In genomic region chr2:39608690-39609457, GRCh38 we compare ENCODE assay signal across 1 cellular context.
TF ChIP-seq lines count a peak whose summit lies in the region.

No MANE protein-coding gene starts in this region.

TF ChIP-seq in GM23338, 12 proteins besides CTCF, POLR2A, EP300 and RAD21 (continued from another document):
- TF ChIP-seq REST (IDR thresholded peaks at IDR 0.05; ENCODE audit: unreplicated experiment) (no peak), ZNF462 (CRISPR knock-in tag; IDR thresholded peaks at IDR 0.05) (no peak), CREB1 (CRISPR knock-in tag; IDR thresholded peaks at IDR 0.05; ENCODE audit: low read depth) (no peak)
TF ChIP-seq in GM23338: peak in this region for 0.
